Comparison of ENCODE assay signal across 8 cellular contexts in genomic region chr19:49876422-49877019, GRCh38. TPM values are rescaled to one million over a fixed set of nuclear protein-coding genes. Genes with fewer than 3 reads are reported as not detected.
A peak's percentile ranks its signal among the peaks of the same experiment; 100 is the strongest.
DNase-seq lines count a peak whose midpoint lies in the region; ATAC-seq and TF ChIP-seq lines count a peak whose summit lies in the region.

No MANE protein-coding gene starts in this region.

- H3K9me3 ChIP-seq in Karpas-422 (ENCODE audit: low read length) (no peaks in the 10 kb centered on the region), Peyer's patch (no peaks in the 10 kb centered on the region)

- peaks cover 22 to 28% of the 10 kb centered on the region in 2 donors for H3K4me1 Mint-ChIP-seq in natural killer cell

- no peaks in the 10 kb centered on the region for H3K36me3 Mint-ChIP-seq in natural killer cell

- TF ChIP-seq CTCF in Peyer's patch (IDR thresholded peaks at IDR 0.05) (no peak), fibroblast of mammary gland (conservative IDR thresholded peaks at IDR 0.05; ENCODE audit: control insufficient read depth, insufficient read depth, low read depth, low read length) (no peak), natural killer cell (IDR thresholded peaks at IDR 0.05) (no peak)

- no peaks in the 10 kb centered on the region for H3K9me2 ChIP-seq in Karpas-422 (replicated peaks; ENCODE audit: insufficient read depth, low read length)

- H3K4me2 ChIP-seq in Karpas-422 (ENCODE audit: low read depth, low read length, poor library complexity, severe bottlenecking): peak overlapping the region; percentile 75

- peaks cover 16% of the 10 kb centered on the region; the same call in 1 of the 2 replicates for H3K36me3 ChIP-seq in Karpas-422 (ENCODE audit: insufficient read depth, low read length)
- peaks cover 0 to 38% (median 0%) of the 10 kb centered on the region in 3 donors for H3K36me3 ChIP-seq in Peyer's patch

- peaks cover 25% of the 10 kb centered on the region for H3K4me1 ChIP-seq in Karpas-422 (ENCODE audit: low read length)
- H3K4me1 ChIP-seq in Peyer's patch: peaks cover 0 to 27% (median 4%) of the 10 kb centered on the region in 4 donors

- H3K27me3 ChIP-seq in Karpas-422 (ENCODE audit: low read length) (no peaks in the 10 kb centered on the region), Peyer's patch (no peaks in the 10 kb centered on the region)

- peak; percentile 97 for DNase-seq in DMS79 treated with DMSO at 0.1 percent for 48 hours (lab: John Stamatoyannopoulos, UW)
- peak; percentile 100 for DNase-seq in Karpas-422
- peak; percentile 98 to 99 (median 98) for DNase-seq in Peyer's patch
- DNase-seq in activated T-helper 1 cell treated with Interleukin-2 at 50 U/mL for 16 hours (ENCODE audit: low read depth): peak; percentile 96
- DNase-seq in fibroblast of mammary gland (ENCODE audit: low read depth): peak; percentile 99
- DNase-seq in natural killer cell: peak; percentile 97
- DNase-seq in stimulated activated naive CD4-positive, alpha-beta T cell treated with Interleukin-2 at 50 U/mL for 16 hours (lab: John Stamatoyannopoulos, UW): peak; percentile 95

- no peak overlapping the region for H3K4me3 Mint-ChIP-seq in natural killer cell

- H3K4me3 ChIP-seq in Karpas-422 (ENCODE audit: low read length): peak overlapping the region; percentile 84
- peak overlapping the region; percentile 59 to 92 (median 69) for H3K4me3 ChIP-seq in Peyer's patch
- peak overlapping the region; percentile 98 for H3K4me3 ChIP-seq in fibroblast of mammary gland (ENCODE audit: control insufficient read depth, low read depth, low read length)

- H4K20me1 ChIP-seq in Karpas-422 (ENCODE audit: insufficient read depth, low read depth, low read length): no peaks in the 10 kb centered on the region

- H3K27me3 Mint-ChIP-seq in natural killer cell (ENCODE audit: low read depth in 2 of 2): no peaks in the 10 kb centered on the region

- peak; percentile 45 for ATAC-seq in GM21786 (IDR thresholded peaks at IDR 0.05; ENCODE audit: unreplicated experiment)
- peak; percentile 60 to 75 (median 63) for ATAC-seq in natural killer cell

- H3K79me2 ChIP-seq in Karpas-422 (ENCODE audit: low read length): peaks cover 30% of the 10 kb centered on the region

- H3K9me3 Mint-ChIP-seq in natural killer cell: no peaks in the 10 kb centered on the region

- H3K27ac Mint-ChIP-seq in natural killer cell: no peak overlapping the region

- H2AFZ ChIP-seq in Karpas-422 (ENCODE audit: low read length): peak overlapping the region; percentile 62

- TF ChIP-seq POLR2A in Peyer's patch (IDR thresholded peaks at IDR 0.05): peak; percentile 10 to 20

- H3K27ac ChIP-seq in Karpas-422 (ENCODE audit: low read length) (peak overlapping the region; percentile 86), Peyer's patch (peak overlapping the region; percentile 92 to 98 (median 94))

- H3K9ac ChIP-seq in Karpas-422 (ENCODE audit: low read length): peak overlapping the region; percentile 97

- intact Hi-C loops in natural killer cell (cut with micrococcal nuclease): loop anchor here (1.0 to 5.0 kb wide), 9 partner anchors 7 to 423 kb away; partner anchors contain the start of genes ALDH16A1, ATF5, FUZ and IL4I1

RNA-seq across cellular contexts. Expression of gene AKT1S1, which starts 0.6 kb away (rescaled TPM):
- total RNA-seq in Karpas-422 (2014; rRNA removed; shearing (Covaris generic); ENCODE audit: low replicate concordance): 8.2 and 8.9 TPM in 2 replicates
- total RNA-seq in Peyer's patch (10 to 100 TPM; 17.2 to 30.5 (median 23.3) TPM), natural killer cell (10 to 100 TPM; 12.8 to 17.8 (median 16.1) TPM)

RNA-seq across cellular contexts. Expression of gene TBC1D17, which starts 1.0 kb away (rescaled TPM):
- 13.6 and 17.8 TPM in 2 replicates for total RNA-seq in Karpas-422 (2014; rRNA removed; shearing (Covaris generic); ENCODE audit: low replicate concordance)
- total RNA-seq in Peyer's patch: 10 to 100 TPM; 22.8 to 83.3 (median 62.1) TPM
- total RNA-seq in natural killer cell: 10 to 100 TPM; 45.8 to 59.7 (median 54.4) TPM

RNA-seq across cellular contexts. Expression of gene PNKP, which starts 9.1 kb away (rescaled TPM):
- total RNA-seq in Karpas-422 (2014; rRNA removed; shearing (Covaris generic); ENCODE audit: low replicate concordance): 49.4 and 101 TPM in 2 replicates
- total RNA-seq in Peyer's patch (100 to 1,000 TPM in 3 of 4 donors, 10 to 100 TPM in 1; 58.7 to 235 (median 118) TPM), natural killer cell (100 to 1,000 TPM; 228 to 253 (median 243) TPM)

RNA-seq across cellular contexts. Expression of gene IL4I1, which starts 20.2 kb away (rescaled TPM):
- total RNA-seq in Karpas-422 (2014; rRNA removed; shearing (Covaris generic); ENCODE audit: low replicate concordance): not detected in 2 replicates
- total RNA-seq in Peyer's patch (not detected), natural killer cell (1 to 10 TPM; 3.0 to 3.8 (median 3.4) TPM)

RNA-seq across cellular contexts. Expression of gene PTOV1, which starts 25.6 kb away (rescaled TPM):
- 67.8 and 114 TPM in 2 replicates for total RNA-seq in Karpas-422 (2014; rRNA removed; shearing (Covaris generic); ENCODE audit: low replicate concordance)
- 100 to 1,000 TPM in 2 of 4 donors, 10 to 100 TPM in 2; 80.0 to 153 (median 95.9) TPM for total RNA-seq in Peyer's patch
- 100 to 1,000 TPM; 116 to 132 (median 128) TPM for total RNA-seq in natural killer cell

Comparison
In these comparisons a context has a peak if more than half of its experiments do, and no peak if none do; other contexts are left out.
1. Peak in every context shown above with its lines: DNase-seq, ATAC-seq, H3K4me3 ChIP-seq and H3K27ac ChIP-seq.